Comparison of ENCODE assay signal across 14 cellular contexts in the genomic region with DNA sequence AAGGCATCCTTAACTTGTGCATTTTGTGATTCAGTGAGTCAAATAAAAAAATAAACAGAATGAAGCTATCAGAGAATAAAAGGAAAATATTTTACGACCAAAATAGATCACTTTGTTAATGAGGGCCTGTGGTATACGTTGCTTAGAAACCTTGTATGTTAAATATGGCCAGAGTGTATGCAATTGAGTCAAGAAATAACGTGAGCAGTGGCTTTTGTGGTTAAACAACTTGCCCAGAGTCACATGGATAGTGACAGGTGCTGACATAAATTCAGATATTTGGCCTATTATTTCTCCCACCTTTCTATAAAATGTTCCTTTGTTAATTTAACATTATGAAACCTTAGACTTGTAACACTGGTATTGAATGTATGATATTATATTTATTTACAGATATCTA.
"Had no signal": no experiment of that assay in that cellular context is flagged by ENCODE, and none has a peak within 500 bp of the region (broad histone marks: within the 10 kb centered on the region; RNA-seq: fewer than 3 reads in every experiment).

No MANE protein-coding gene starts in this region.

- H3K4me3 ChIP-seq: lung, stomach had no signal

- H3K27ac ChIP-seq: stomach had no signal

- ATAC-seq: activated CD8-positive, alpha-beta T cell treated with anti-CD3 and anti-CD28 coated beads for 36 hours; left colon; naive thymus-derived CD4-positive, alpha-beta T cell had no signal

- H3K4me1 Mint-ChIP-seq: immature natural killer cell; naive thymus-derived CD4-positive, alpha-beta T cell had no signal

- H3K4me3 Mint-ChIP-seq: activated CD8-positive, alpha-beta T cell treated with anti-CD3 and anti-CD28 coated beads for 36 hours; immature natural killer cell; naive thymus-derived CD4-positive, alpha-beta T cell had no signal

- H3K27me3 ChIP-seq: stomach had no signal

- DNase-seq: activated CD4-positive, alpha-beta T cell treated with anti-CD3 and anti-CD28 coated beads for 4 hours; activated CD8-positive, alpha-beta memory T cell treated with anti-CD3 and anti-CD28 coated beads, Interleukin-2, amount 50 U/mL, for 4 hours; activated CD8-positive, alpha-beta T cell treated with anti-CD3 and anti-CD28 coated beads for 36 hours; activated naive CD4-positive, alpha-beta T cell treated with Interleukin-2 at 50 U/mL for 16 hours; central memory CD4-positive, alpha-beta T cell; effector memory CD4-positive, alpha-beta T cell; erythroblast; glutamatergic neuron; immature natural killer cell; left colon; naive thymus-derived CD4-positive, alpha-beta T cell; small intestine; stomach had no signal

- H3K27ac Mint-ChIP-seq: activated CD8-positive, alpha-beta T cell treated with anti-CD3 and anti-CD28 coated beads for 36 hours; immature natural killer cell; naive thymus-derived CD4-positive, alpha-beta T cell had no signal

- H3K27me3 Mint-ChIP-seq: activated CD8-positive, alpha-beta T cell treated with anti-CD3 and anti-CD28 coated beads for 36 hours; naive thymus-derived CD4-positive, alpha-beta T cell had no signal

- H3K36me3 ChIP-seq: stomach had no signal

- H3K4me1 ChIP-seq: stomach had no signal

- H3K36me3 Mint-ChIP-seq: immature natural killer cell; naive thymus-derived CD4-positive, alpha-beta T cell had no signal
